Comparison of ENCODE assay signal across 15 cellular contexts in genomic region chr17:5580367-5580766, GRCh38. TPM values are rescaled to one million over a fixed set of nuclear protein-coding genes. Genes with fewer than 3 reads are reported as not detected.
DNase-seq lines count a peak whose midpoint lies in the region; ATAC-seq, FAIRE-seq and TF ChIP-seq lines count a peak whose summit lies in the region.
"Had no signal": no experiment of that assay in that cellular context is flagged by ENCODE, and none has a peak within 500 bp of the region (broad histone marks: within the 10 kb centered on the region; RNA-seq: fewer than 3 reads in every experiment).

No MANE protein-coding gene starts in this region.

- POLR2A ChIA-PET in CD8-positive, alpha-beta memory T cell (lab: Charles Lee): no interaction called here
- POLR2A ChIA-PET in PC-3 (lab: Charles Lee; ENCODE audit: unreplicated experiment): no interaction called here

- CTCF ChIA-PET in CD8-positive, alpha-beta memory T cell (lab: Charles Lee): no interaction called here
- CTCF ChIA-PET in PC-3 (lab: Charles Lee): no interaction called here

- no peaks in the 10 kb centered on the region for H3K79me2 ChIP-seq in PC-3 (ENCODE audit: low read length)

- peak overlapping the region in 5 of 7 donors; percentile 4 to 67 (median 33) for H3K4me3 Mint-ChIP-seq in CD8-positive, alpha-beta memory T cell
- H3K4me3 Mint-ChIP-seq: H9 had no signal

- peaks cover 0 to 2% of the 10 kb centered on the region in 2 donors for H3K27me3 Mint-ChIP-seq in CD8-positive, alpha-beta memory T cell

- H3K36me3 Mint-ChIP-seq in CD8-positive, alpha-beta memory T cell: peaks cover 33 to 85% (median 34%) of the 10 kb centered on the region in 3 donors

- peaks cover 3% of the 10 kb centered on the region for H3K9me3 ChIP-seq in CD8-positive, alpha-beta memory T cell (ENCODE audit: low read length)
- H3K9me3 ChIP-seq in PC-3 (ENCODE audit: low read length): no peaks in the 10 kb centered on the region
- H3K9me3 ChIP-seq: BE2C, mucosa of descending colon, psoas muscle, vagina had no signal

- no peaks in the 10 kb centered on the region for H3K9me2 ChIP-seq in PC-3 (replicated peaks; ENCODE audit: low read length)

- H3K4me1 Mint-ChIP-seq in CD8-positive, alpha-beta memory T cell: peaks cover 84 to 94% (median 92%) of the 10 kb centered on the region in 3 donors

- no TSS peak for BruUV-seq in PC-3 (replicated peaks; lab: Mats Ljungman, UMichigan)

- no peak overlapping the region for H3K27ac ChIP-seq in CD8-positive, alpha-beta memory T cell (ENCODE audit: low read depth, low read length)
- H3K27ac ChIP-seq in PC-3 (ENCODE audit: low read length): no peak overlapping the region
- H3K27ac ChIP-seq: psoas muscle, vagina had no signal

- H3K4me1 ChIP-seq in CD8-positive, alpha-beta memory T cell (ENCODE audit: insufficient read depth, low read length): peaks cover 46% of the 10 kb centered on the region
- H3K4me1 ChIP-seq in PC-3 (ENCODE audit: insufficient read depth, low read length): peaks cover 26% of the 10 kb centered on the region
- H3K4me1 ChIP-seq: BE2C had no signal

- DNase-seq in AG08395 (ENCODE audit: low spot score) (peak; percentile 47), PC-3 (peak; percentile 7), fibroblast of pulmonary artery (ENCODE audit: low read depth) (peak; percentile 74), DMS 273 (lab: John Stamatoyannopoulos, UW; ENCODE audit: unreplicated experiment) (no peak), NCI-H446 treated with DMSO at 0.1 percent for 48 hours (lab: John Stamatoyannopoulos, UW) (no peak), GM12891 (ENCODE audit: insufficient read length, low spot score) (no peak)
- no peak for DNase-seq in CD8-positive, alpha-beta memory T cell
- DNase-seq: BE2C; H9; mucosa of descending colon; NCI-H226; psoas muscle; stimulated activated naive CD4-positive, alpha-beta T cell had no signal

- H3K4me3 ChIP-seq in CD8-positive, alpha-beta memory T cell (ENCODE audit: low read length): no peak overlapping the region
- H3K4me3 ChIP-seq in PC-3 (ENCODE audit: low read length): no peak overlapping the region
- H3K4me3 ChIP-seq in fibroblast of pulmonary artery (replicated peaks; ENCODE audit: low read depth, low read length): no peak overlapping the region
- H3K4me3 ChIP-seq: mucosa of descending colon, psoas muscle, vagina had no signal

- no peak for FAIRE-seq in GM12891 (lab: Jason Lieb, UNC)

- H2AFZ ChIP-seq in PC-3 (ENCODE audit: low read length): no peak overlapping the region

- peak overlapping the region; percentile 20 to 99 (median 66) for H3K27ac Mint-ChIP-seq in CD8-positive, alpha-beta memory T cell
- H3K27ac Mint-ChIP-seq: H9 had no signal

- no peaks in the 10 kb centered on the region for H4K20me1 ChIP-seq in PC-3 (ENCODE audit: low read length)

- H3K27me3 ChIP-seq in CD8-positive, alpha-beta memory T cell (ENCODE audit: insufficient read depth, low read length, poor library complexity, severe bottlenecking): no peaks in the 10 kb centered on the region
- H3K27me3 ChIP-seq in PC-3 (ENCODE audit: low read length): no peaks in the 10 kb centered on the region
- H3K27me3 ChIP-seq: BE2C, vagina had no signal

- H3F3A ChIP-seq in PC-3 (ENCODE audit: low read length, unreplicated experiment): peaks cover 3% of the 10 kb centered on the region

- ATAC-seq in PC-3: no peak
- no peak for ATAC-seq in GM19351 (IDR thresholded peaks at IDR 0.05; ENCODE audit: unreplicated experiment)
- ATAC-seq: mucosa of descending colon, psoas muscle had no signal

- no peak for TF ChIP-seq POLR2A in GM12891 (IDR thresholded peaks at IDR 0.05; ENCODE audit: low read depth, low read length)

- H3K36me3 ChIP-seq in CD8-positive, alpha-beta memory T cell (ENCODE audit: insufficient read depth, low read length): peaks cover 27% of the 10 kb centered on the region
- no peaks in the 10 kb centered on the region for H3K36me3 ChIP-seq in PC-3 (ENCODE audit: low read depth, low read length)
- H3K36me3 ChIP-seq: BE2C had no signal

- H3K4me2 ChIP-seq in PC-3 (ENCODE audit: low read length): no peak overlapping the region

- peaks cover 0 to 2% (median 0%) of the 10 kb centered on the region in 5 donors for H3K9me3 Mint-ChIP-seq in CD8-positive, alpha-beta memory T cell

- intact Hi-C loops in PC-3 (cut with micrococcal nuclease): loop anchor here (5.0 kb wide), 1 partner anchor 73 kb away; no protein-coding TSS in a partner anchor

- TF ChIP-seq CTCF in PC-3 (conservative IDR thresholded peaks at IDR 0.05; ENCODE audit: low read depth, low read length): no peak
- TF ChIP-seq CTCF in fibroblast of pulmonary artery (IDR thresholded peaks at IDR 0.05; ENCODE audit: low read length, missing control alignments): no peak

- H3K9ac ChIP-seq in PC-3 (ENCODE audit: low read length): no peak overlapping the region

TF ChIP-seq in GM12891, 5 proteins besides CTCF, POLR2A, EP300 and RAD21:
- TF ChIP-seq POU2F2 (IDR thresholded peaks at IDR 0.05; ENCODE audit: low read depth, low read length) (no peak), POLR2AphosphoS5 (IDR thresholded peaks at IDR 0.05; ENCODE audit: low read depth, low read length) (no peak), TAF1 (IDR thresholded peaks at IDR 0.05; ENCODE audit: low read depth, low read length) (no peak), SPI1 (IDR thresholded peaks at IDR 0.05; ENCODE audit: low read depth, low read length) (no peak), PAX5 (IDR thresholded peaks at IDR 0.05; ENCODE audit: insufficient read depth, low read length, severe bottlenecking) (no peak)
TF ChIP-seq in GM12891: peak in this region for 0.

RNA-seq across cellular contexts. Expression of gene NLRP1, which starts 3.9 kb away (rescaled TPM):
- 10 to 100 TPM; 33.8 to 35.2 TPM for total RNA-seq in CD8-positive, alpha-beta memory T cell
- polyA plus RNA-seq in CD8-positive, alpha-beta memory T cell: 37.6 TPM
- total RNA-seq in PC-3 (2014; rRNA removed): 1.8 and 2.2 TPM in 2 replicates
- polyA plus RNA-seq in GM12891 (2012; ENCODE audit: low read depth, missing spikeins): 12.9 TPM

Comparison
In these comparisons a context has a peak if more than half of its experiments do, and no peak if none do; other contexts are left out.
1. DNase-seq: peak in AG08395 (single experiment), PC-3 (single experiment) and fibroblast of pulmonary artery (single experiment); none in CD8-positive, alpha-beta memory T cell (0 of 5), DMS 273 (single experiment), NCI-H446 treated with DMSO at 0.1 percent for 48 hours (single experiment) and GM12891 (single experiment).
2. RNA of gene NLRP1, which starts 3.9 kb away (total RNA-seq): 33.8 to 35.2 TPM in CD8-positive, alpha-beta memory T cell; 1.8 to 2.2 TPM in PC-3; every median in the first group is over 10 times any median in the second.